Comparison of ENCODE assay signal across 28 cellular contexts in the genomic region with DNA sequence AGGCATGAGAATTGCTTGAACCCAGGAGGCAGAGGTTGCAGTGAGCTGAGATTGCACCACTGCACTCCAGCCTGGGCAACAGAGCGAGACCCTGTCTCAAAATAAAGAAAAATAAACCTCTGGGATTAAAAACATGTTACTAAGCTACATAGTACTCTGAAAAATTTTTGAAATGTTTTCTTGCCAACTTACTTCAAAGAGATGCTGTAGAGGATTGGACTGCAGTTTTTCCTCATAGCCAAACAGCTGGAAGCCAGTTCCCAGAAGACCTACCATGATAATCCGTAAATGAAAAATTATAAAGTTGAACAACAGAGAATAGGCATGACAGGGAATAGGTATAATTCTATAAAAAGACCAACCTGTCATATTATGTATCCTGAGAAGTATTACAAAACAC.
"Had no signal": no experiment of that assay in that cellular context is flagged by ENCODE, and none has a peak within 500 bp of the region (broad histone marks: within the 10 kb centered on the region; RNA-seq: fewer than 3 reads in every experiment).

No MANE protein-coding gene starts in this region.

- H3K4me1 ChIP-seq: pancreas, prostate gland, right lobe of liver, suprapubic skin, upper lobe of right lung had no signal

- H3K4me3 Mint-ChIP-seq: naive thymus-derived CD8-positive, alpha-beta T cell; nephron; neural crest cell; stimulated activated effector memory CD8-positive, alpha-beta T cell treated with anti-CD3 and anti-CD28 coated beads, Interleukin-12 subunit alpha, Interleukin-12 subunit beta, amount 100 ng/mL, for 72 hours; stimulated activated naive CD8-positive, alpha-beta T cell treated with anti-CD3 and anti-CD28 coated beads, Interleukin-15, Interleukin-2, amounts not matched to agents 100 ng/mL and 50 ng/mL, for 24 hours had no signal

- H3K9me3 ChIP-seq: mucosa of descending colon, pancreas, prostate gland, right lobe of liver, suprapubic skin, thoracic aorta, tibial artery, upper lobe of right lung had no signal

- DNase-seq: heart right ventricle; islet precursor cell; mesendoderm; midbrain; mucosa of descending colon; naive thymus-derived CD8-positive, alpha-beta T cell; nucleus accumbens; pancreas; posterior cingulate gyrus; retina; right lobe of liver; stimulated activated CD4-positive, alpha-beta T cell treated with anti-CD3 and anti-CD28 coated beads, Interleukin-1b, Interleukin-23, amount 100 ng/mL, for 48 hours; stimulated activated CD4-positive, alpha-beta T cell treated with anti-CD3 and anti-CD28 coated beads, Interleukin-4, amount 100 ng/mL, for 1 hour; stimulated activated naive CD4-positive, alpha-beta T cell; tibial artery; upper lobe of right lung had no signal

- H3K27me3 ChIP-seq: heart right ventricle, hepatocyte, pancreas, right lobe of liver, suprapubic skin, tibial artery, upper lobe of right lung had no signal

- H3K27ac ChIP-seq: hepatocyte, pancreas, prostate gland, right lobe of liver, suprapubic skin, thoracic aorta, tibial artery, upper lobe of right lung had no signal

- ATAC-seq: left lobe of liver; mucosa of descending colon; naive thymus-derived CD8-positive, alpha-beta T cell; pancreas; right lobe of liver; stimulated activated effector memory CD8-positive, alpha-beta T cell treated with anti-CD3 and anti-CD28 coated beads, Interleukin-12 subunit alpha, Interleukin-12 subunit beta, amount 100 ng/mL, for 72 hours; upper lobe of right lung had no signal

- H3K27me3 Mint-ChIP-seq: naive thymus-derived CD8-positive, alpha-beta T cell; stimulated activated naive CD8-positive, alpha-beta T cell treated with anti-CD3 and anti-CD28 coated beads, Interleukin-15, Interleukin-2, amounts not matched to agents 100 ng/mL and 50 ng/mL, for 24 hours had no signal

- H3K4me1 Mint-ChIP-seq: neural crest cell; stimulated activated effector memory CD8-positive, alpha-beta T cell treated with anti-CD3 and anti-CD28 coated beads, Interleukin-12 subunit alpha, Interleukin-12 subunit beta, amount 100 ng/mL, for 72 hours had no signal

- H3K27ac Mint-ChIP-seq: naive thymus-derived CD8-positive, alpha-beta T cell; nephron; stimulated activated effector memory CD8-positive, alpha-beta T cell treated with anti-CD3 and anti-CD28 coated beads, Interleukin-12 subunit alpha, Interleukin-12 subunit beta, amount 100 ng/mL, for 72 hours; stimulated activated naive CD8-positive, alpha-beta T cell treated with anti-CD3 and anti-CD28 coated beads, Interleukin-15, Interleukin-2, amounts not matched to agents 100 ng/mL and 50 ng/mL, for 24 hours had no signal

- H3K36me3 ChIP-seq: prostate gland, thoracic aorta had no signal

- FAIRE-seq: pancreas, urothelium cell line had no signal

- H3K4me3 ChIP-seq: heart right ventricle, hepatocyte, lung, mucosa of descending colon, pancreas, prostate gland, right lobe of liver, smooth muscle cell, suprapubic skin, thoracic aorta, tibial artery, upper lobe of right lung had no signal

- H3K9me3 Mint-ChIP-seq: nephron had no signal
